ENCODE assay signal across 8 cellular contexts in the genomic region with DNA sequence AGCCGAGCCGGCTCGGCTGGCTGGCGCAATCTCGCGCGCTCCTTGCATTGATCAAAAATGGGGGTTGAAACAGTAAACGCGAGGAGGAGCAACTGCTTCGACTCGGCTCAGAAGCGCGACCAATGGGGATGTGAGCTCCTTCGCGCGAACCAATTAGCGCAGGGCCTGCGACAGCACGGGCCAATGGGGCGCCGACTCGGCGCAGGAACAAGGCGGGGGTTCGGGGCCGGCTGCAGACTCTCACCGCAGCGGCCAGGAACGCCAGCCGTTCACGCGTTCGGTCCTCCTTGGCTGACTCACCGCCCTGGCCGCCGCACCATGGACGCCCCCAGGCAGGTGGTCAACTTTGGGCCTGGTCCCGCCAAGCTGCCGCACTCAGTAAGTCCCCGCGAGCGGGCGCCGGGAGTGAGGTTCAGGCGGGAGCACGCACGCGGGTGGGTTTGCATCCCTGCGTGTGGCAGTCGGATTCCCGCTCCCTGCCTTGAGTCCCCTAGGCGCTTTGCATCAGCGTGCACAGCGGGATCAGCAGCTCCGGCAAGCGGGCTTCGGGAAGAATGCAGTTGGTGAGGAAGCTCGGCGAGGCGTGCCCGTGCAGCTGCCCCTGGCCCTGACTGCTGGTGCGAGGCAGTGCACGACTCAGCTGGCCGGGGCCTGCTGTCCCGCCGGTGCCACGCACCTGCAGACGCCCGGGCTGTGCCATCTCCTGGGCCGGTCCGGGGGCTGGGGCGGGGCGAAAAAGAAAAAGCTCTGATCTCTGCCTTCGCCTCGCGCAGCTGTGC. TPM values are rescaled to one million over a fixed set of nuclear protein-coding genes. Genes with fewer than 3 reads are reported as not detected.
DNase-seq lines count a peak whose midpoint lies in the region; ATAC-seq and TF ChIP-seq lines count a peak whose summit lies in the region.

A gene (plus strand): TSS at position 233 of the 779 bp plus-strand sequence. CDS start 86 bp downstream, at position 319.

- DNase-seq in BJ (ENCODE audit: low read depth), result peak; percentile 87
- peak; percentile 71 for DNase-seq in NCI-H526 treated with DMSO at 0.1 percent for 48 hours (lab: John Stamatoyannopoulos, UW)
- DNase-seq in activated CD4-positive, alpha-beta T cell treated with anti-CD3 and anti-CD28 coated beads, Interleukin-2, amount 10 ng/mL, durations not matched to agents 24 days and 14 days, result peak; percentile 98
- peak; percentile 98 for DNase-seq in dedifferentiated amniotic fluid mesenchymal stem cell (ENCODE audit: extremely low spot score)
- peak; percentile 97 for DNase-seq in left lobe of liver (ENCODE audit: low spot score)
- DNase-seq in stimulated activated CD4-positive, alpha-beta T cell treated with anti-CD3 and anti-CD28 coated beads, Interleukin-2, amount 100 ng/mL, for 24 hours, result peak; percentile 90

- peaks cover 36% of the 10 kb centered on the region for H3K4me1 Mint-ChIP-seq in activated CD4-positive, alpha-beta T cell treated with anti-CD3 and anti-CD28 coated beads, Interleukin-2, amount 10 ng/mL, durations not matched to agents 24 days and 14 days

- H3K27me3 ChIP-seq in BJ (ENCODE audit: control insufficient read depth, insufficient read depth, low read length), result no peaks in the 10 kb centered on the region

- H3K27me3 Mint-ChIP-seq in activated CD4-positive, alpha-beta T cell treated with anti-CD3 and anti-CD28 coated beads, Interleukin-2, amount 10 ng/mL, durations not matched to agents 24 days and 14 days, result no peaks in the 10 kb centered on the region

- H3K9me3 Mint-ChIP-seq in activated CD4-positive, alpha-beta T cell treated with anti-CD3 and anti-CD28 coated beads, Interleukin-2, amount 10 ng/mL, durations not matched to agents 24 days and 14 days, result no peaks in the 10 kb centered on the region

- H3K36me3 Mint-ChIP-seq in activated CD4-positive, alpha-beta T cell treated with anti-CD3 and anti-CD28 coated beads, Interleukin-2, amount 10 ng/mL, durations not matched to agents 24 days and 14 days (ENCODE audit: low read depth), result peaks cover 19% of the 10 kb centered on the region

- POLR2A ChIA-PET in BJ (lab: Charles Lee), result interaction anchor here (0.5 to 1.0 kb wide), 6 partner anchors 14 to 1274 kb away, joined by 3 to 8 read pairs (median 4); a partner anchor contains a TSS

- intact Hi-C loops in activated CD4-positive, alpha-beta T cell treated with anti-CD3 and anti-CD28 coated beads, Interleukin-2, amount 10 ng/mL, durations not matched to agents 24 days and 14 days (cut with micrococcal nuclease), result loop anchor here (1.0 to 10.0 kb wide), 5 partner anchors 36 to 1120 kb away; a partner anchor contains a TSS

- peak within 1 kb of the TSS; percentile 96 for H3K4me3 ChIP-seq in BJ (ENCODE audit: low read depth, low read length)

- H3K4me3 Mint-ChIP-seq in activated CD4-positive, alpha-beta T cell treated with anti-CD3 and anti-CD28 coated beads, Interleukin-2, amount 10 ng/mL, durations not matched to agents 24 days and 14 days, result peak within 1 kb of the TSS; percentile 96

- ATAC-seq in GM19328 (IDR thresholded peaks at IDR 0.05; ENCODE audit: unreplicated experiment) (peak; percentile 98), HG03469 (IDR thresholded peaks at IDR 0.05; ENCODE audit: unreplicated experiment) (peak; percentile 99), left lobe of liver (peak; percentile 85)

- no peaks in the 10 kb centered on the region for H3K36me3 ChIP-seq in BJ (ENCODE audit: control insufficient read depth, insufficient read depth, low read length)

- CTCF ChIA-PET in BJ (lab: Yijun Ruan, JAX), result interaction anchor here (0.6 to 2.3 kb wide), 7 partner anchors 12 to 72 kb away, joined by 3 to 8 read pairs (median 3); no protein-coding TSS in a partner anchor

- H3K27ac Mint-ChIP-seq in activated CD4-positive, alpha-beta T cell treated with anti-CD3 and anti-CD28 coated beads, Interleukin-2, amount 10 ng/mL, durations not matched to agents 24 days and 14 days, result peak within 1 kb of the TSS; percentile 97

- peak; percentile 6; the same call in 1 of the 2 replicates for TF ChIP-seq CTCF in BJ (IDR thresholded peaks at IDR 0.05; ENCODE audit: insufficient read depth, low read depth, low read length)

RNA-seq across cellular contexts. Expression of the gene that starts here (rescaled TPM):
- 307 and 428 TPM in 2 replicates for polyA plus RNA-seq in BJ (2011; rRNA removed)
- 144 and 184 TPM in 2 replicates for polyA minus RNA-seq in BJ (2011; rRNA and poly(A)+ RNA removed)
- total RNA-seq in activated CD4-positive, alpha-beta T cell treated with anti-CD3 and anti-CD28 coated beads, Interleukin-2, amount 10 ng/mL, durations not matched to agents 24 days and 14 days, result 88.5 and 91.3 TPM in 2 replicates
- 92.5 TPM for total RNA-seq in left lobe of liver

Comparison
In these comparisons a context has a peak if more than half of its experiments do, and no peak if none do; other contexts are left out.
1. Peak in every context shown above with its lines: DNase-seq, ATAC-seq and H3K4me3 ChIP-seq.